In the genomic region with DNA sequence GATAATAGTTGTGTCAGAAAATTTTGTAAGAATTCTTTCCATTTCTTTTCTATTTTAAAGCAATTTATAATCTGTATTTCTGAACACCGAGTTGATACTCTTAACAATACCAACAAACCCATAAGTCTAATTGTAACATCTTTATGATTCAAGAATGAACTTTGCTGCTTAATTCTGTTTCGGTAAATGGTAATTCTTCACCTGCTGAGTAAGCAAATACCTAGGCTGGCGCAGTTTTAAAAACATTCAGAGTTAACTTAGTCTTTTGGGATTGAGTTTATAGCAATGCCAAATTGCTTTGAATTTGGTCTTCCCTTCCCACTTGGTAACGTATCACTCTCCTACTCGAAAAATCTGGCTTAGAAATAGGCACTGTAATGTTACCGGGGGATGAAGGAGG, we compare ENCODE assay signal across 9 cellular contexts.
"Had no signal": no experiment of that assay in that cellular context is flagged by ENCODE, and none has a peak within 500 bp of the region (broad histone marks: within the 10 kb centered on the region; RNA-seq: fewer than 3 reads in every experiment).

No MANE protein-coding gene starts in this region.

- H3K27me3 Mint-ChIP-seq: IgD-negative memory B cell had no signal

- H3K9me3 Mint-ChIP-seq: H9, HFFc6 had no signal

- H3K9ac ChIP-seq: GM23248 had no signal

- FAIRE-seq: H54 had no signal

- H3K36me3 Mint-ChIP-seq: IgD-negative memory B cell had no signal

- DNase-seq: GM23248, GOT3, H9, HFFc6, KG1 had no signal

- H3K27ac Mint-ChIP-seq: H9, HFFc6, IgD-negative memory B cell had no signal

- H3K4me3 ChIP-seq: GM23248 had no signal

- H3K4me3 Mint-ChIP-seq: H9, HFFc6, IgD-negative memory B cell had no signal

- H3K27ac ChIP-seq: GM23248, HL-60 had no signal

- H3K4me1 Mint-ChIP-seq: H9, IgD-negative memory B cell had no signal

- H2AFZ ChIP-seq: GM23248 had no signal

- ATAC-seq: HCT116 had no signal
